2 cellular contexts compared by ENCODE assay signal in genomic region chr1:17775796-17776195, GRCh38.
TF ChIP-seq lines count a peak whose summit lies in the region.

No MANE protein-coding gene starts in this region.

TF ChIP-seq in HEK293, 187 proteins besides CTCF, POLR2A, EP300 and RAD21:
- TF ChIP-seq, protein P1, sequence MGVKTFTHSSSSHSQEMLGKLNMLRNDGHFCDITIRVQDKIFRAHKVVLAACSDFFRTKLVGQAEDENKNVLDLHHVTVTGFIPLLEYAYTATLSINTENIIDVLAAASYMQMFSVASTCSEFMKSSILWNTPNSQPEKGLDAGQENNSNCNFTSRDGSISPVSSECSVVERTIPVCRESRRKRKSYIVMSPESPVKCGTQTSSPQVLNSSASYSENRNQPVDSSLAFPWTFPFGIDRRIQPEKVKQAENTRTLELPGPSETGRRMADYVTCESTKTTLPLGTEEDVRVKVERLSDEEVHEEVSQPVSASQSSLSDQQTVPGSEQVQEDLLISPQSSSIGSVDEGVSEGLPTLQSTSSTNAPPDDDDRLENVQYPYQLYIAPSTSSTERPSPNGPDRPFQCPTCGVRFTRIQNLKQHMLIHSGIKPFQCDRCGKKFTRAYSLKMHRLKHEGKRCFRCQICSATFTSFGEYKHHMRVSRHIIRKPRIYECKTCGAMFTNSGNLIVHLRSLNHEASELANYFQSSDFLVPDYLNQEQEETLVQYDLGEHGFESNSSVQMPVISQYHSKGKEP (tag by site-specific recombination; IDR thresholded peaks at IDR 0.05): no peak
- peak; percentile 69 for TF ChIP-seq ZNF16 (tag by site-specific recombination; IDR thresholded peaks at IDR 0.05; ENCODE audit: low read depth)
TF ChIP-seq in HEK293: peak in this region for 1.

TF ChIP-seq in K562, 482 proteins besides CTCF, POLR2A, EP300 and RAD21 (continued from another document):
- TF ChIP-seq ZFP36 (IDR thresholded peaks at IDR 0.05; ENCODE audit: low read depth, low read length, partially characterized antibody) (peak; percentile 81), MCM5 (IDR thresholded peaks at IDR 0.05; ENCODE audit: low read depth) (no peak), TGIF2 (CRISPR knock-in tag; IDR thresholded peaks at IDR 0.05) (no peak), DPF2 (IDR thresholded peaks at IDR 0.05) (no peak), RBM25 (IDR thresholded peaks at IDR 0.05; ENCODE audit: low read depth, low read length, severe bottlenecking) (peak; percentile 38), WHSC1 (IDR thresholded peaks at IDR 0.05; ENCODE audit: low read length) (no peak), KLF6 (CRISPR knock-in tag; IDR thresholded peaks at IDR 0.05; ENCODE audit: borderline replicate concordance) (no peak)
- TF ChIP-seq, protein P2, sequence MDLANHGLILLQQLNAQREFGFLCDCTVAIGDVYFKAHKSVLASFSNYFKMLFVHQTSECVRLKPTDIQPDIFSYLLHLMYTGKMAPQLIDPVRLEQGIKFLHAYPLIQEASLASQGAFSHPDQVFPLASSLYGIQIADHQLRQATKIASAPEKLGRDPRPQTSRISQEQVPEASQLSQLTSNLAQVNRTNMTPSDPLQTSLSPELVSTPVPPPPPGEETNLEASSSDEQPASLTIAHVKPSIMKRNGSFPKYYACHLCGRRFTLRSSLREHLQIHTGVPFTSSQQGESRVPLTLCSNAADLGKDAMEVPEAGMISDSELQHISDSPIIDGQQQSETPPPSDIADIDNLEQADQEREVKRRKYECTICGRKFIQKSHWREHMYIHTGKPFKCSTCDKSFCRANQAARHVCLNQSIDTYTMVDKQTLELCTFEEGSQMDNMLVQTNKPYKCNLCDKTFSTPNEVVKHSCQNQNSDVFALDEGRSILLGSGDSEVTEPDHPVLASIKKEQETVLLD (IDR thresholded peaks at IDR 0.05): no peak
